In the genomic region with DNA sequence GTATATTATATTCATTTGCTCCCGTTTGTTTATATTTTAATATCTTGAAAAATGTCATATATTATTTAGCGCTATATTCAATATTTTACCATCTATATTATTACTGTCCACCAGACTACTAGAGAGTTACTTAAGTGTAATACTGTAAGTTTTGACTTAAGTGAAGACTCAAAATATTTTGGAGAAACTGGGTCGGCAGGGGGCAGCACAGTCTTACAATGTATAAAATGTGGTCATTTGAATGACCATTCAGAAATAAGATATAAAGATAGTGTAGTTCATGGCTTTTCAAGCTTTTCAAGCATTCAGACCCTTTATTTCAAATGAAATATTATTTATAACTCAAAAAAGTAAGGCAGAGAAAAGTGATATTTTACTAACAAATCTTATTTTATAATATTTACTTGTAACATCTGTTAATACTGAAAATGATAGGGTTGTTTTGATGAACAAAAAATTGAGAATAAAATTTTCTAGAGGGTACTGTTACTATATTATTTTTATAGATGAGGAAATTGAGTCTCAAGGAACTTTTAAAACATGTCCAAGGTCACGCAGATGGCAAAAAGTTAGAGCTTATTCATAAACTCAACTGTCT, we compare ENCODE assay signal across 8 cellular contexts.
DNase-seq lines count a peak whose midpoint lies in the region; ATAC-seq, FAIRE-seq and TF ChIP-seq lines count a peak whose summit lies in the region.

No MANE protein-coding gene starts in this region.

- FAIRE-seq in frontal cortex (lab: Jason Lieb, UNC), result peak; percentile 96

- no peak overlapping the region for H3K27ac ChIP-seq in parathyroid adenoma

- no peak for ATAC-seq in GM21447 (IDR thresholded peaks at IDR 0.05; ENCODE audit: unreplicated experiment)

- no peaks in the 10 kb centered on the region for H3K9me3 Mint-ChIP-seq in activated T-cell treated with anti-CD3 and anti-CD28 coated beads, Interleukin-2, amount 50 U/mL, for 24 hours

- H3K79me2 ChIP-seq in parathyroid adenoma, result no peaks in the 10 kb centered on the region

- TF ChIP-seq CTCF in parathyroid adenoma (IDR thresholded peaks at IDR 0.05), result peak; percentile 48

- H3K27me3 ChIP-seq in parathyroid adenoma (ENCODE audit: control insufficient read depth, insufficient read depth, low read length), result no peaks in the 10 kb centered on the region

- no peak overlapping the region for H3K4me3 Mint-ChIP-seq in activated T-cell treated with anti-CD3 and anti-CD28 coated beads, Interleukin-2, amount 50 U/mL, for 24 hours

- no peaks in the 10 kb centered on the region for H3K4me1 ChIP-seq in parathyroid adenoma

- DNase-seq in CD1c-positive myeloid dendritic cell (ENCODE audit: extremely low spot score), result peak; percentile 72
- peak; percentile 32 for DNase-seq in HCEC 1CT
- DNase-seq in NCI-H774 (lab: John Stamatoyannopoulos, UW), result peak; percentile 48
- peak; percentile 53 for DNase-seq in activated T-cell treated with anti-CD3 and anti-CD28 coated beads, Interleukin-2, amount 50 U/mL, for 24 hours
- DNase-seq in frontal cortex (ENCODE audit: low spot score in 2 of 2), result peak; percentile 10 to 38
- DNase-seq in NCI-H2171 treated with DMSO at 0.1 percent for 48 hours (lab: John Stamatoyannopoulos, UW), result no peak

- H2AFZ ChIP-seq in parathyroid adenoma, result no peak overlapping the region

- H3K4me1 Mint-ChIP-seq in activated T-cell treated with anti-CD3 and anti-CD28 coated beads, Interleukin-2, amount 50 U/mL, for 24 hours (ENCODE audit: low read depth), result no peaks in the 10 kb centered on the region

- H3K4me3 ChIP-seq in parathyroid adenoma (ENCODE audit: low read depth, low read length), result no peak overlapping the region

- no peak overlapping the region for H3K9ac ChIP-seq in parathyroid adenoma

- no peaks in the 10 kb centered on the region for H3K36me3 Mint-ChIP-seq in activated T-cell treated with anti-CD3 and anti-CD28 coated beads, Interleukin-2, amount 50 U/mL, for 24 hours (ENCODE audit: low read depth)

- H3K9me3 ChIP-seq in parathyroid adenoma (ENCODE audit: control insufficient read depth, low read length), result no peaks in the 10 kb centered on the region

- H3K27me3 Mint-ChIP-seq in activated T-cell treated with anti-CD3 and anti-CD28 coated beads, Interleukin-2, amount 50 U/mL, for 24 hours, result peaks cover 23% of the 10 kb centered on the region

- H3K27ac Mint-ChIP-seq in activated T-cell treated with anti-CD3 and anti-CD28 coated beads, Interleukin-2, amount 50 U/mL, for 24 hours, result no peak overlapping the region

- H3K36me3 ChIP-seq in parathyroid adenoma (ENCODE audit: control insufficient read depth, insufficient read depth, low read length), result no peaks in the 10 kb centered on the region

- no peak overlapping the region for H3K4me2 ChIP-seq in parathyroid adenoma (ENCODE audit: low read length)
